ENCODE assay signal across 8 cellular contexts in the genomic region with DNA sequence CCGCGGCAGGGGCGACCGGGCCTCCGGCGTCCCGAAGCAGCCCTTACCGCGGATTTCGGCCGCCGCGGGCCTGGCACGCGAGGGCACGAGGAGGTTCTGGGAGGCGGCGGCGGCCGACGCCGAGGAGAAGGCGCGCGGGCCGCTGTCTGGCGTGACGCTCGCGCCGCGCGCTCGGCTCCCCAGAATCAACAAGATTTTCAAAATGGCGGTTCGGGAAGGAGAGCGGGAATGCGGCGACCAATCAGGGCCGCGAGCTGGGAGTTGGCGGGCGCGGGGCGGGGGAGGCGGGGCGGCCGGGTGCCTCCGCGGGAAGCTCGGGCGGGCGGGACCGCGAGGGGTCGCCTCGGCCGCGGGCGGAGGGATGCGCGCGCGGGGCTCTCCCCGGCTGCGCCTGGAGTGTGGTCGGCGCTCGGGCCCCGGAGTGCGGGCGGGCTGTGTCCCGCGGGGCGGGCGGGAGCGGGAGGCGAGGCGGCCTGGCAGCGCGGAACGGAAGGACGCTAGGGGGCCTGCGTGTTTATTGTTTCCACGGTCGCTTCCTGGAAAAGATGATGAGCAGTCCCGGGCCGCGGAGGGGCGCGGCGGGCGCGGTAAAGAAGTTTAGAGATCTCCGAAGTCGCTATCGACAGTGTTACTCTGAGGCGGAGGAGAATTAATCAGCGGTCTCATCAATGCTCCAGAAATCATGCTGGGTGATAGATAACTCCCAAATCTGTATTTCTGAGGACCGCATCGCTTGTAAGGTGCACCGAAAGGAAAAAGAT. TPM values are rescaled to one million over a fixed set of nuclear protein-coding genes. Genes with fewer than 3 reads are reported as not detected.
DNase-seq lines count a peak whose midpoint lies in the region; ATAC-seq and TF ChIP-seq lines count a peak whose summit lies in the region.

A gene with protein sequence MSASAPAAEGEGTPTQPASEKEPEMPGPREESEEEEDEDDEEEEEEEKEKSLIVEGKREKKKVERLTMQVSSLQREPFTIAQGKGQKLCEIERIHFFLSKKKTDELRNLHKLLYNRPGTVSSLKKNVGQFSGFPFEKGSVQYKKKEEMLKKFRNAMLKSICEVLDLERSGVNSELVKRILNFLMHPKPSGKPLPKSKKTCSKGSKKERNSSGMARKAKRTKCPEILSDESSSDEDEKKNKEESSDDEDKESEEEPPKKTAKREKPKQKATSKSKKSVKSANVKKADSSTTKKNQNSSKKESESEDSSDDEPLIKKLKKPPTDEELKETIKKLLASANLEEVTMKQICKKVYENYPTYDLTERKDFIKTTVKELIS (minus strand): TSS at position 193 of the 761 bp plus-strand sequence. CDS start 543 bp downstream, outside the sequence.

- H3K4me1 Mint-ChIP-seq in activated B cell treated with CpG ODN at 0.5 μM for 24 hours = peaks cover 47% of the 10 kb centered on the region

- H3K27me3 ChIP-seq in AG04450 (ENCODE audit: control insufficient read depth, insufficient read depth, low read length) = no peaks in the 10 kb centered on the region
- H3K27me3 ChIP-seq in spleen (replicated peaks in 1 of 7) = no peaks in the 10 kb centered on the region

- no peaks in the 10 kb centered on the region for H3K9me3 Mint-ChIP-seq in activated B cell treated with CpG ODN at 0.5 μM for 24 hours

- POLR2A ChIA-PET in AG04450 (lab: Yijun Ruan, JAX) = interaction anchor here (0.5 to 0.6 kb wide), 2 partner anchors 26 to 54 kb away, joined by 3 to 4 read pairs; no protein-coding TSS in a partner anchor
- POLR2A ChIA-PET in activated B cell treated with CpG ODN at 0.5 μM for 24 hours (lab: Charles Lee) = interaction anchor here (0.5 to 1.0 kb wide), 3 partner anchors 109 to 547 kb away, joined by 3 to 5 read pairs (median 4); no protein-coding TSS in a partner anchor

- peak within 1 kb of the TSS; percentile 89 for H3K4me3 Mint-ChIP-seq in activated B cell treated with CpG ODN at 0.5 μM for 24 hours

- H3K9me3 ChIP-seq in AG04450 (ENCODE audit: control insufficient read depth, insufficient read depth, low read length) (peaks cover 12% of the 10 kb centered on the region), spleen (peaks cover 0 to 5% (median 0%) of the 10 kb centered on the region in 8 donors)

- peaks cover 20% of the 10 kb centered on the region for H3K36me3 Mint-ChIP-seq in activated B cell treated with CpG ODN at 0.5 μM for 24 hours (ENCODE audit: low read depth)

- peak within 1 kb of the TSS; percentile 90 for H3K4me3 ChIP-seq in AG04450 (ENCODE audit: low read depth, low read length)
- peak within 1 kb of the TSS; percentile 94 to 96 for H3K4me3 ChIP-seq in cardiac fibroblast (replicated peaks in 1 of 2; ENCODE audit: low read depth in 2 of 2, low read length in 2 of 2)
- peak within 1 kb of the TSS; percentile 74 to 97 (median 92) for H3K4me3 ChIP-seq in spleen

- H3K27me3 Mint-ChIP-seq in activated B cell treated with CpG ODN at 0.5 μM for 24 hours = no peaks in the 10 kb centered on the region

- DNase-seq in AG04450 (ENCODE audit: low read depth, low spot score) (peak; percentile 46), NCI-H2227 (lab: John Stamatoyannopoulos, UW; ENCODE audit: unreplicated experiment) (peak; percentile 95), activated B cell treated with CpG ODN at 0.5 μM for 24 hours (peak; percentile 81), cardiac fibroblast (ENCODE audit: low read depth in 2 of 2) (peak; percentile 83 to 85), inferior parietal cortex (ENCODE audit: extremely low spot score) (peak; percentile 85), spleen (peak; percentile 94)

- TF ChIP-seq CTCF in AG04450 (IDR thresholded peaks at IDR 0.05; ENCODE audit: low read depth, low read length) = peak; percentile 61
- TF ChIP-seq CTCF in activated B cell treated with CpG ODN at 0.5 μM for 24 hours (IDR thresholded peaks at IDR 0.05) = no peak
- peak; percentile 37 for TF ChIP-seq CTCF in cardiac fibroblast (IDR thresholded peaks at IDR 0.05; ENCODE audit: low read depth, low read length)
- peak in 9 of 11 experiments; percentile 19 to 79 (median 50) for TF ChIP-seq CTCF in spleen (IDR thresholded peaks at IDR 0.05 in 8 of 11, conservative IDR thresholded peaks at IDR 0.05 in 3 of 11)

- WGBS in spleen, 5 donors = 0 to 2% (median 1%) methylated on average over 21 to 102 of the region's 102 CpGs

- H3K27ac ChIP-seq in AG04450 (ENCODE audit: low read depth, low read length) (peak within 1 kb of the TSS; percentile 75), spleen (peak within 1 kb of the TSS; percentile 85 to 98 (median 96))

- intact Hi-C loops in activated B cell treated with CpG ODN at 0.5 μM for 24 hours (cut with micrococcal nuclease) (loop anchor here (1.0 to 10.0 kb wide), 7 partner anchors 50 to 1948 kb away; a partner anchor contains a TSS), spleen (cut with DNase I; ENCODE audit: low total_unique reads) (loop anchor here (5.0 kb wide), 1 partner anchor 102 kb away; no protein-coding TSS in a partner anchor)

- peak in 2 of 3 donors; percentile 27 for TF ChIP-seq POLR2A in spleen (IDR thresholded peaks at IDR 0.05)

- H3K4me1 ChIP-seq in spleen = peaks cover 26 to 58% (median 43%) of the 10 kb centered on the region in 6 donors

- ATAC-seq in GM18870 (IDR thresholded peaks at IDR 0.05; ENCODE audit: unreplicated experiment) (peak; percentile 21), HG03159 (IDR thresholded peaks at IDR 0.05; ENCODE audit: unreplicated experiment) (peak; percentile 35), activated B cell treated with CpG ODN at 0.5 μM for 24 hours (ENCODE audit: low read depth) (peak; percentile 62)

- CTCF ChIA-PET in AG04450 (lab: Charles Lee) (interaction anchor here (0.6 to 1.8 kb wide), 2 partner anchors 36 to 239 kb away, joined by 3 to 12 read pairs; no protein-coding TSS in a partner anchor), activated B cell treated with CpG ODN at 0.5 μM for 24 hours (lab: Charles Lee) (no interaction called here)

- peaks cover 0 to 17% (median 0%) of the 10 kb centered on the region in 6 donors for H3K36me3 ChIP-seq in spleen

- H3K27ac Mint-ChIP-seq in activated B cell treated with CpG ODN at 0.5 μM for 24 hours = peak within 1 kb of the TSS; percentile 94

RNA-seq across cellular contexts. Expression of the gene that starts here (rescaled TPM):
- 39.1 and 68.1 TPM in 2 replicates for polyA plus RNA-seq in AG04450 (2011; rRNA removed)
- 6.3 and 18.7 TPM in 2 replicates for polyA minus RNA-seq in AG04450 (2011; rRNA and poly(A)+ RNA removed)
- total RNA-seq in activated B cell treated with CpG ODN at 0.5 μM for 24 hours = 80.8 and 81.9 TPM in 2 replicates
- 100 to 1,000 TPM in 2 of 7 donors, 10 to 100 TPM in 5; 67.4 to 133 (median 79.3) TPM for total RNA-seq in spleen
- polyA plus RNA-seq in spleen = 10 to 100 TPM; 27.4 to 52.4 (median 43.1) TPM

Comparison
In these comparisons a context has a peak if more than half of its experiments do, and no peak if none do; other contexts are left out.
1. Peak in every context shown above with its lines: DNase-seq, ATAC-seq, H3K4me3 ChIP-seq and H3K27ac ChIP-seq.